29 cellular contexts compared by ENCODE assay signal in the genomic region with DNA sequence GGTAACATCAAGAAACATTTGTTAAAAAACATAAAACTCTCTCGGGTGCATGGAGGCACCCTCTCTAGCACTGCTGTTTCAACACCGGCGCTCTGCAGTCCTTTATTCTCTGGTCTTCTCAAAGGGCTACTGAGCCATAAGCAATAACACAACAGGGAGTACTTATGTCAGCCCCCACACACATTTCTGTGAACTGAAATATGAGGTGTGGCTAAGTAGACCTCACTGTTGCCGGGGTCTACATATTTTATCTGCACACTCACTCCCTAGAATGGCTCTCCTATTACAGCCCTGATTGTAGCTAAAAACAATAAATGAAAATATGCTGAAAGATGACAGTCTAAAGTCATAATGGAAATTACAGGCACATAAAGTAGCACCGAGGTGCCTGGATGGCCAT.
"Had no signal": no experiment of that assay in that cellular context is flagged by ENCODE, and none has a peak within 500 bp of the region (broad histone marks: within the 10 kb centered on the region; RNA-seq: fewer than 3 reads in every experiment).

No MANE protein-coding gene starts in this region.

- H3K79me2 ChIP-seq: hepatocyte, parathyroid adenoma had no signal

- H3K27ac Mint-ChIP-seq: dendritic cell treated with granulocyte-macrophage colony-stimulating factor and Interleukin-4, amounts not matched to agents 40 ng/mL and 50 ng/mL, for 4 days; endodermal cell; natural killer cell; progenitor cell of endocrine pancreas; stimulated activated memory B cell treated with anti-CD40 and anti-IgM and Interleukin-4, amounts not matched to agents 10 μg/mL and 1 μg/mL and 100 μg/mL, for 72 hours had no signal

- DNase-seq: colonic mucosa; effector CD8-positive, alpha-beta T cell; endodermal cell; foreskin keratinocyte; heart left ventricle; islet precursor cell; kidney glomerular epithelial cell; left colon; left ventricle myocardium inferior; lower lobe of right lung; natural killer cell; stimulated activated CD4-positive, alpha-beta T cell treated with anti-CD3 and anti-CD28 coated beads, Interleukin-4, amount 100 ng/mL, for 4 hours; stimulated activated naive CD8-positive, alpha-beta T cell treated with anti-CD3 and anti-CD28 coated beads, Interleukin-15, Interleukin-2, amounts not matched to agents 100 U/mL and 50 U/mL, for 24 hours; substantia nigra; testis; tibial artery; upper lobe of left lung; uterus had no signal

- H3K36me3 ChIP-seq: colonic mucosa, esophagus muscularis mucosa, gastroesophageal sphincter, heart left ventricle, left ventricle myocardium inferior, lower lobe of right lung, spleen, tibial artery, upper lobe of left lung, uterus had no signal

- H3K9ac ChIP-seq: parathyroid adenoma had no signal

- H3K4me1 Mint-ChIP-seq: natural killer cell; stimulated activated memory B cell treated with anti-CD40 and anti-IgM and Interleukin-4, amounts not matched to agents 10 μg/mL and 1 μg/mL and 100 μg/mL, for 72 hours had no signal

- H3K4me2 ChIP-seq: hepatocyte had no signal

- H3K4me1 ChIP-seq: colonic mucosa, gastroesophageal sphincter, heart left ventricle, left ventricle myocardium inferior, lower lobe of right lung, parathyroid adenoma, spleen, testis, upper lobe of left lung, uterus had no signal

- ATAC-seq: foreskin keratinocyte; gastroesophageal sphincter; heart left ventricle; left colon; lower lobe of right lung; natural killer cell; sciatic nerve; stimulated activated memory B cell treated with anti-CD40 and anti-IgM and Interleukin-4, amounts not matched to agents 10 μg/mL and 1 μg/mL and 100 μg/mL, for 72 hours; stimulated activated naive CD8-positive, alpha-beta T cell treated with anti-CD3 and anti-CD28 coated beads, Interleukin-15, Interleukin-2, amounts not matched to agents 100 U/mL and 50 U/mL, for 24 hours had no signal

- H3K27ac ChIP-seq: colonic mucosa, epithelial cell of prostate, esophagus muscularis mucosa, foreskin keratinocyte, gastroesophageal sphincter, heart left ventricle, hepatocyte, left ventricle myocardium inferior, lower lobe of right lung, parathyroid adenoma, skin epidermis, spleen, testis, tibial artery, upper lobe of left lung, uterus had no signal

- H3K36me3 Mint-ChIP-seq: natural killer cell; stimulated activated memory B cell treated with anti-CD40 and anti-IgM and Interleukin-4, amounts not matched to agents 10 μg/mL and 1 μg/mL and 100 μg/mL, for 72 hours had no signal

- H2AFZ ChIP-seq: hepatocyte, parathyroid adenoma had no signal

- H3K27me3 ChIP-seq: colonic mucosa, esophagus muscularis mucosa, foreskin keratinocyte, gastroesophageal sphincter, heart left ventricle, hepatocyte, spleen, testis, tibial artery, upper lobe of left lung, uterus had no signal

- H3K4me3 ChIP-seq: colonic mucosa, esophagus muscularis mucosa, gastroesophageal sphincter, heart left ventricle, hepatocyte, left ventricle myocardium inferior, lower lobe of right lung, skin epidermis, spleen, testis, tibial artery, upper lobe of left lung, uterus had no signal

- H3K27me3 Mint-ChIP-seq: dendritic cell treated with granulocyte-macrophage colony-stimulating factor and Interleukin-4, amounts not matched to agents 40 ng/mL and 50 ng/mL, for 4 days; stimulated activated memory B cell treated with anti-CD40 and anti-IgM and Interleukin-4, amounts not matched to agents 10 μg/mL and 1 μg/mL and 100 μg/mL, for 72 hours had no signal

- H3K9me3 ChIP-seq: colonic mucosa, esophagus muscularis mucosa, gastroesophageal sphincter, heart left ventricle, left ventricle myocardium inferior, lower lobe of right lung, spleen, testis, tibial artery, upper lobe of left lung, uterus had no signal

- H3K4me3 Mint-ChIP-seq: dendritic cell treated with granulocyte-macrophage colony-stimulating factor and Interleukin-4, amounts not matched to agents 40 ng/mL and 50 ng/mL, for 4 days; endodermal cell; natural killer cell; stimulated activated memory B cell treated with anti-CD40 and anti-IgM and Interleukin-4, amounts not matched to agents 10 μg/mL and 1 μg/mL and 100 μg/mL, for 72 hours had no signal

- H3K9me3 Mint-ChIP-seq: endodermal cell; stimulated activated memory B cell treated with anti-CD40 and anti-IgM and Interleukin-4, amounts not matched to agents 10 μg/mL and 1 μg/mL and 100 μg/mL, for 72 hours had no signal
